In genomic region chr9:114427644-114428043, GRCh38 we compare ENCODE assay signal across 34 cellular contexts.
"Had no signal": no experiment of that assay in that cellular context is flagged by ENCODE, and none has a peak within 500 bp of the region (broad histone marks: within the 10 kb centered on the region; RNA-seq: fewer than 3 reads in every experiment).

No MANE protein-coding gene starts in this region.

- H3K27ac Mint-ChIP-seq: activated B cell treated with CpG ODN at 0.5 μM for 24 hours; activated CD8-positive, alpha-beta T cell treated with anti-CD3 and anti-CD28 coated beads for 36 hours; activated naive CD8-positive, alpha-beta T cell; activated T-helper 17 cell treated with anti-CD3 and anti-CD28 coated beads, Interleukin-2, amount 50 U/mL, for 72 hours; dendritic cell treated with granulocyte-macrophage colony-stimulating factor and Interleukin-4, amounts not matched to agents 40 ng/mL and 50 ng/mL, for 4 days; T-helper 17 cell; T-helper 2 cell treated with Interferon-gamma antibody and Interleukin-4, amounts not matched to agents 5 μg/mL and 100 μg/mL, for 36 hours had no signal

- H3K27me3 ChIP-seq: ascending aorta, breast epithelium, dorsolateral prefrontal cortex, esophagus muscularis mucosa, foreskin keratinocyte, gastrocnemius medialis had no signal

- H3K4me3 ChIP-seq: ascending aorta, breast epithelium, cardiac muscle cell, coronary artery, dorsolateral prefrontal cortex, esophagus muscularis mucosa, gastrocnemius medialis, heart left ventricle had no signal

- H3K27me3 Mint-ChIP-seq: activated B cell treated with CpG ODN at 0.5 μM for 24 hours; activated CD8-positive, alpha-beta T cell treated with anti-CD3 and anti-CD28 coated beads for 36 hours; activated naive CD8-positive, alpha-beta T cell; brain; central memory CD8-positive, alpha-beta T cell had no signal

- ATAC-seq: activated CD4-positive, CD25-positive, alpha-beta regulatory T cell treated with anti-CD3 and anti-CD28 coated beads, Interleukin-2, amount 50 U/mL, for 24 hours; activated CD8-positive, alpha-beta T cell treated with anti-CD3 and anti-CD28 coated beads for 36 hours; activated T-cell treated with anti-CD3 and anti-CD28 coated beads, Interleukin-2, amount 50 U/mL, for 4 hours; activated T-helper 17 cell treated with anti-CD3 and anti-CD28 coated beads, Interleukin-2, amount 50 U/mL, for 72 hours; foreskin keratinocyte; gastrocnemius medialis; heart left ventricle; T-helper 17 cell had no signal

- H3K4me1 ChIP-seq: ascending aorta, breast epithelium, esophagus muscularis mucosa, foreskin keratinocyte, gastrocnemius medialis, heart left ventricle had no signal

- H3K36me3 Mint-ChIP-seq: activated naive CD8-positive, alpha-beta T cell; brain had no signal

- H3K9me3 ChIP-seq: ascending aorta, breast epithelium, esophagus muscularis mucosa, gastrocnemius medialis, heart left ventricle had no signal

- H3K4me1 Mint-ChIP-seq: activated B cell treated with CpG ODN at 0.5 μM for 24 hours; central memory CD8-positive, alpha-beta T cell had no signal

- H3K4me3 Mint-ChIP-seq: activated B cell treated with CpG ODN at 0.5 μM for 24 hours; activated CD8-positive, alpha-beta T cell treated with anti-CD3 and anti-CD28 coated beads for 36 hours; activated naive CD8-positive, alpha-beta T cell; activated T-cell treated with anti-CD3 and anti-CD28 coated beads, Interleukin-2, amount 50 U/mL, for 4 hours; activated T-helper 17 cell treated with anti-CD3 and anti-CD28 coated beads, Interleukin-2, amount 50 U/mL, for 72 hours; brain; central memory CD8-positive, alpha-beta T cell; dendritic cell treated with granulocyte-macrophage colony-stimulating factor and Interleukin-4, amounts not matched to agents 40 ng/mL and 50 ng/mL, for 4 days; T-helper 17 cell; T-helper 2 cell treated with Interferon-gamma antibody and Interleukin-4, amounts not matched to agents 5 μg/mL and 100 μg/mL, for 36 hours had no signal

- DNase-seq: activated B cell treated with CpG ODN at 0.5 μM for 24 hours; activated CD4-positive, alpha-beta T cell treated with anti-CD3 and anti-CD28 coated beads for 48 hours; activated CD4-positive, alpha-beta T cell treated with anti-CD3 and anti-CD28 coated beads, Interleukin-2, amount 50 U/mL, for 1 hour; activated CD4-positive, alpha-beta T cell treated with anti-CD3 and anti-CD28 coated beads, Interleukin-2, amount 50 U/mL, for 48 hours; activated CD8-positive, alpha-beta memory T cell treated with anti-CD3 and anti-CD28 coated beads for 24 hours; activated CD8-positive, alpha-beta T cell treated with anti-CD3 and anti-CD28 coated beads for 36 hours; activated effector memory CD4-positive, alpha-beta T cell treated with Interleukin-2 at 50 U/mL for 16 hours; activated gamma-delta T cell treated with Interleukin-2 at 50 U/mL for 16 hours; activated naive CD4-positive, alpha-beta T cell treated with anti-CD3 and anti-CD28 coated beads, Interleukin-2, amount 50 U/mL, for 16 hours; activated naive CD4-positive, alpha-beta T cell treated with Interleukin-2 at 50 U/mL for 16 hours; activated T-cell treated with anti-CD3 and anti-CD28 coated beads, Interleukin-2, amount 50 U/mL, for 4 hours; dorsolateral prefrontal cortex; effector memory CD4-positive, alpha-beta T cell; erythroblast; foreskin keratinocyte; gastrocnemius medialis; glutamatergic neuron; heart left ventricle; T-helper 1 cell; T-helper 17 cell; T1000; WERI-Rb-1 had no signal

- H3K9me3 Mint-ChIP-seq: activated B cell treated with CpG ODN at 0.5 μM for 24 hours; activated CD8-positive, alpha-beta T cell treated with anti-CD3 and anti-CD28 coated beads for 36 hours; activated T-cell treated with anti-CD3 and anti-CD28 coated beads, Interleukin-2, amount 50 U/mL, for 4 hours; activated T-helper 17 cell treated with anti-CD3 and anti-CD28 coated beads, Interleukin-2, amount 50 U/mL, for 72 hours; brain; central memory CD8-positive, alpha-beta T cell; dendritic cell treated with granulocyte-macrophage colony-stimulating factor and Interleukin-4, amounts not matched to agents 40 ng/mL and 50 ng/mL, for 4 days; T-helper 2 cell treated with Interferon-gamma antibody and Interleukin-4, amounts not matched to agents 5 μg/mL and 100 μg/mL, for 36 hours had no signal

- H3K27ac ChIP-seq: ascending aorta, breast epithelium, cardiac muscle cell, coronary artery, esophagus muscularis mucosa, foreskin keratinocyte, gastrocnemius medialis, heart left ventricle, WERI-Rb-1 had no signal

- H3K36me3 ChIP-seq: ascending aorta, breast epithelium, cardiac muscle cell, gastrocnemius medialis, heart left ventricle, WERI-Rb-1 had no signal
